In the genomic region with DNA sequence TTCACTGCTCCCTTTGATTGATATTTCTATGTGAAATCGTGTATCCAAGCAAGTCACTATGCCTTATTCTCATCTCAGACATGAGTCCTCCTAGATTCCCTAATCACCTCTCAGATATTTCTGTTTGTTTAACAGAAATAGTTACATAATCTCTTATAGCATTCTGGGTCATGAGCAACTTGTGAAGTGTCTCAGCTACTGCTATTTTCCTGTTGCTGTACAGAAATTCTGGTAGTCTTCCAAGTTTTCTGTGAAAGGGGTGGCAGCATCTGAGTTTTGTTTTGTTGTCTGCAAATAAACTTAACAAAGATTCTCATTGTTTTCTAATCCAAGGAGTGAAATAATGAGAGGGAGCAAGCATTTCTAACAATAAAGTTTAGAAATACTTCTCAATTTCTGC, we compare ENCODE assay signal across 11 cellular contexts.
"Had no signal": no experiment of that assay in that cellular context is flagged by ENCODE, and none has a peak within 500 bp of the region (broad histone marks: within the 10 kb centered on the region; RNA-seq: fewer than 3 reads in every experiment).

No MANE protein-coding gene starts in this region.

- ATAC-seq: stimulated activated naive B cell treated with anti-CD40 and anti-IgM and Interleukin-4, amounts not matched to agents 10 μg/mL and 1 μg/mL and 100 μg/mL, for 72 hours had no signal

- H3K36me3 ChIP-seq: esophagus muscularis mucosa, tibial artery had no signal

- FAIRE-seq: colon, urothelium cell line had no signal

- H3K4me1 ChIP-seq: esophagus muscularis mucosa, tibial artery had no signal

- DNase-seq: activated CD4-positive, alpha-beta T cell treated with anti-CD3 and anti-CD28 coated beads, Interleukin-2, amount 10 ng/mL, durations not matched to agents 24 days and 14 days; activated CD4-positive, CD25-positive, alpha-beta regulatory T cell; activated naive CD4-positive, alpha-beta T cell; glutamatergic neuron; kidney glomerular epithelial cell; mesendoderm; stimulated activated naive B cell treated with anti-CD40 and anti-IgM and Interleukin-4, amounts not matched to agents 10 μg/mL and 1 μg/mL and 100 μg/mL, for 72 hours; tibial artery had no signal

- H3K9me3 ChIP-seq: tibial artery had no signal

- H3K4me3 ChIP-seq: esophagus muscularis mucosa, tibial artery had no signal

- H3K27ac ChIP-seq: esophagus muscularis mucosa, tibial artery had no signal

- H3K27me3 ChIP-seq: esophagus muscularis mucosa, tibial artery had no signal
